ENCODE assay signal across 9 cellular contexts in genomic region chr5:134594797-134595457, GRCh38. TPM values are rescaled to one million over a fixed set of nuclear protein-coding genes. Genes with fewer than 3 reads are reported as not detected.
A peak's percentile ranks its signal among the peaks of the same experiment; 100 is the strongest.
DNase-seq lines count a peak whose midpoint lies in the region; ATAC-seq and TF ChIP-seq lines count a peak whose summit lies in the region.
"Had no signal": no experiment of that assay in that cellular context is flagged by ENCODE, and none has a peak within 500 bp of the region (broad histone marks: within the 10 kb centered on the region; RNA-seq: fewer than 3 reads in every experiment).

No MANE protein-coding gene starts in this region.

- H3K4me1 ChIP-seq in right lobe of liver (peaks cover 0 to 33% (median 0%) of the 10 kb centered on the region in 4 donors), SK-N-SH (ENCODE audit: control insufficient read depth in 1 of 2, insufficient read depth in 2 of 2, low read depth in 1 of 2, low read length in 1 of 2) (no peaks in the 10 kb centered on the region)

- no peaks in the 10 kb centered on the region for H4K20me1 ChIP-seq in SK-N-SH (ENCODE audit: insufficient read depth)

- no peak overlapping the region for H3K9ac ChIP-seq in SK-N-SH

- no peak overlapping the region for H2AFZ ChIP-seq in SK-N-SH (ENCODE audit: low read depth)

- CTCF ChIA-PET in SK-N-SH (lab: Yijun Ruan, JAX): interaction anchor here (5.6 kb wide), 1 partner anchor 7 kb away, joined by 36 read pairs; no protein-coding TSS in a partner anchor

- TF ChIP-seq RAD21 in SK-N-SH (IDR thresholded peaks at IDR 0.05; ENCODE audit: low read length): no peak

- H3K9me3 ChIP-seq in right lobe of liver (no peaks in the 10 kb centered on the region), SK-N-SH (no peaks in the 10 kb centered on the region)

- TF ChIP-seq CTCF in right lobe of liver (IDR thresholded peaks at IDR 0.05) (no peak), SK-N-SH (IDR thresholded peaks at IDR 0.05) (no peak)

- H3K27me3 ChIP-seq in right lobe of liver (no peaks in the 10 kb centered on the region), SK-N-SH (ENCODE audit: insufficient read depth) (no peaks in the 10 kb centered on the region)

- H3K27ac ChIP-seq in right lobe of liver (peak overlapping the region in 2 of 3 donors; percentile 44 to 54), SK-N-SH (ENCODE audit: low read depth in 2 of 2, low read length in 1 of 2) (no peak overlapping the region)

- TF ChIP-seq POLR2A in right lobe of liver (IDR thresholded peaks at IDR 0.05): no peak

- no peaks in the 10 kb centered on the region for H3F3A ChIP-seq in SK-N-SH (replicated peaks; ENCODE audit: insufficient read depth)

- H3K36me3 ChIP-seq in right lobe of liver: no peaks in the 10 kb centered on the region
- no peaks in the 10 kb centered on the region for H3K36me3 ChIP-seq in SK-N-SH (replicated peaks in 1 of 2; ENCODE audit: control insufficient read depth in 1 of 2, insufficient read depth in 2 of 2, low read length in 1 of 2)

- H3K4me3 ChIP-seq in right lobe of liver (no peak overlapping the region), SK-N-SH (ENCODE audit: low read depth in 2 of 2, low read length in 1 of 2) (no peak overlapping the region)

- no peaks in the 10 kb centered on the region for H3K79me2 ChIP-seq in SK-N-SH (ENCODE audit: insufficient read depth)

- POLR2A ChIA-PET in SK-N-SH (lab: Yijun Ruan, JAX): no interaction called here

- intact Hi-C loops in right lobe of liver (cut with DNase I): no loop called here

- ATAC-seq in GM21576 (IDR thresholded peaks at IDR 0.05; ENCODE audit: unreplicated experiment) (peak; percentile 75), right lobe of liver (peak in 1 of 4 donors; percentile 7)
- ATAC-seq: PC-3 had no signal

- H3K9me2 ChIP-seq in SK-N-SH: no peaks in the 10 kb centered on the region

- no peak for TF ChIP-seq EP300 in SK-N-SH (IDR thresholded peaks at IDR 0.05; ENCODE audit: borderline replicate concordance in 1 of 2, low read depth in 1 of 2, low read length in 1 of 2)

- DNase-seq in NCI-H2171 treated with DMSO at 0.1 percent for 48 hours (lab: John Stamatoyannopoulos, UW) (peak; percentile 38), NCI-H2171 (lab: John Stamatoyannopoulos, UW) (no peak), NCI-H1436 treated with DMSO at 0.1 percent for 48 hours (lab: John Stamatoyannopoulos, UW) (peak; percentile 56), right lobe of liver (no peak), mucosa of gallbladder (ENCODE audit: low spot score) (no peak), SK-N-SH (no peak), cerebellum (ENCODE audit: low spot score) (no peak)
- DNase-seq: PC-3 had no signal

- 86% methylated on average over 3 of the region's 3 CpGs for WGBS in right lobe of liver (ENCODE audit: insufficient coverage, low coverage, low lambda C conversion rate, missing lambda C conversion rate)
- 80% methylated on average over 3 of the region's 3 CpGs for WGBS in SK-N-SH (ENCODE audit: low lambda C conversion rate)

- no peak overlapping the region for H3K4me2 ChIP-seq in SK-N-SH

TF ChIP-seq in SK-N-SH, 30 proteins besides CTCF, POLR2A, EP300 and RAD21:
- TF ChIP-seq RCOR1 (IDR thresholded peaks at IDR 0.05; ENCODE audit: low read length) (no peak), CHD2 (IDR thresholded peaks at IDR 0.05; ENCODE audit: low read length, partially characterized antibody) (no peak), MAX (IDR thresholded peaks at IDR 0.05; ENCODE audit: low read depth) (no peak), PBX3 (IDR thresholded peaks at IDR 0.05) (no peak), SIN3A (IDR thresholded peaks at IDR 0.05; ENCODE audit: borderline replicate concordance, low read depth, low read length) (no peak), FOXJ3 (CRISPR knock-in tag; IDR thresholded peaks at IDR 0.05) (no peak), TCF12 (IDR thresholded peaks at IDR 0.05) (no peak), FOSL2 (IDR thresholded peaks at IDR 0.05; ENCODE audit: borderline replicate concordance, low read depth) (no peak), FOXM1 (IDR thresholded peaks at IDR 0.05; ENCODE audit: low read depth) (no peak), NFIC (IDR thresholded peaks at IDR 0.05; ENCODE audit: borderline replicate concordance) (no peak), GABPA (IDR thresholded peaks at IDR 0.05; ENCODE audit: low read depth) (no peak), TEAD4 (IDR thresholded peaks at IDR 0.05; ENCODE audit: borderline replicate concordance, insufficient read depth) (no peak), TAF1 (IDR thresholded peaks at IDR 0.05; ENCODE audit: borderline replicate concordance, low read depth, low read length) (no peak), POLR2AphosphoS5 (IDR thresholded peaks at IDR 0.05; ENCODE audit: low read depth, low read length) (no peak), ZBTB33 (IDR thresholded peaks at IDR 0.05; ENCODE audit: borderline replicate concordance, low read depth) (no peak), YY1 (IDR thresholded peaks at IDR 0.05; ENCODE audit: low read depth) (no peak), USF1 (IDR thresholded peaks at IDR 0.05; ENCODE audit: borderline replicate concordance, low read depth) (no peak), MXI1 (IDR thresholded peaks at IDR 0.05; ENCODE audit: low read depth, low read length) (no peak), EZH2phosphoT487 (IDR thresholded peaks at IDR 0.05; ENCODE audit: borderline replicate concordance, low read depth) (no peak), GATA2 (CRISPR knock-in tag; IDR thresholded peaks at IDR 0.05) (no peak)

RNA-seq across cellular contexts. Expression of gene SAR1B, which starts 37.7 kb away (rescaled TPM):
- total RNA-seq in right lobe of liver (100 to 1,000 TPM in 4 of 6 experiments, 10 to 100 TPM in 2; 53.0 to 195 (median 142) TPM), mucosa of gallbladder (102 TPM), cerebellum (23.4 TPM)
- 14.1 and 20.3 TPM in 2 replicates for polyA plus RNA-seq in SK-N-SH (2012; rRNA removed)
- polyA plus RNA-seq in SK-N-SH (2012; cell fraction: cytosol; rRNA removed): 23.3 and 37.3 TPM in 2 replicates
- 5.2 and 11.6 TPM in 2 replicates for polyA plus RNA-seq in SK-N-SH (2012; cell fraction: nucleus; rRNA removed)

RNA-seq across cellular contexts. Expression of gene SEC24A, which starts 53.7 kb away (rescaled TPM):
- total RNA-seq in right lobe of liver (10 to 100 TPM; 28.4 to 45.8 (median 40.0) TPM), mucosa of gallbladder (27.7 TPM), cerebellum (23.4 TPM)
- polyA plus RNA-seq in SK-N-SH (2012; rRNA removed): 7.4 and 9.9 TPM in 2 replicates
- 9.9 and 10.6 TPM in 2 replicates for polyA plus RNA-seq in SK-N-SH (2012; cell fraction: cytosol; rRNA removed)
- 4.6 and 11.0 TPM in 2 replicates for polyA plus RNA-seq in SK-N-SH (2012; cell fraction: nucleus; rRNA removed)

Comparison
In these comparisons a context has a peak if more than half of its experiments do, and no peak if none do; other contexts are left out.
1. DNase-seq: peak in NCI-H2171 treated with DMSO at 0.1 percent for 48 hours (single experiment) and NCI-H1436 treated with DMSO at 0.1 percent for 48 hours (single experiment); none in NCI-H2171 (single experiment), right lobe of liver (0 of 3), mucosa of gallbladder (single experiment), SK-N-SH (single experiment) and cerebellum (single experiment).
2. H3K27ac ChIP-seq: peak in right lobe of liver (2 of 3); none in SK-N-SH (0 of 2).